Comparison of ENCODE assay signal across 13 cellular contexts in the genomic region with DNA sequence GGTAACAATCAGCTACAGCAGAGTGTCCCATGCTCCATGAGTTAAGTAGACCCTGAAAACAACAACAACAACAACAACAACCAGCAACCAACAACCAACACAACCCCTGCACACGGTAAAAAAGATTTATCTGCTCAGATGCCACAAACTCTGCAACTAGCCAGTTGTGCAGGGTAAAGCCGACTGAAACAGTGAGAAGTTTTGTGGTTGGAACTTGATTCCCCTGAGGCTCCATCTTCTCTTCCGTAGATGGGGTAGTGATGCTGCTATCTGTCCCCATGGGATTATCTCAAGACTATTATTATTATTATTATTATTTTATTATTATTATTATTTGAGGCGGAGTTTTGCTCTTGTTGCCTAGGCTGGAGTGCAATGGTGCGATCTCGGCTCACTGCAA.
DNase-seq lines count a peak whose midpoint lies in the region; ATAC-seq, FAIRE-seq and TF ChIP-seq lines count a peak whose summit lies in the region.
"Had no signal": no experiment of that assay in that cellular context is flagged by ENCODE, and none has a peak within 500 bp of the region (broad histone marks: within the 10 kb centered on the region; RNA-seq: fewer than 3 reads in every experiment).

No MANE protein-coding gene starts in this region.

- no peaks in the 10 kb centered on the region for H4K20me1 ChIP-seq in MM.1S (ENCODE audit: insufficient read depth, low read length)

- ATAC-seq in GM18498 (IDR thresholded peaks at IDR 0.05; ENCODE audit: unreplicated experiment): peak; percentile 44
- peak; percentile 60 for ATAC-seq in HG02973 (IDR thresholded peaks at IDR 0.05; ENCODE audit: unreplicated experiment)
- ATAC-seq: right cardiac atrium had no signal

- H3K9me3 ChIP-seq in MM.1S (replicated peaks; ENCODE audit: insufficient read depth, low read length): no peaks in the 10 kb centered on the region
- H3K9me3 ChIP-seq: left ventricle myocardium inferior had no signal

- peak overlapping the region; percentile 38 for H3K4me3 ChIP-seq in MM.1S (ENCODE audit: low read length)

- H3K27ac ChIP-seq in MM.1S (ENCODE audit: low read length): peak overlapping the region; percentile 66; the same call in 1 of the 2 replicates
- H3K27ac ChIP-seq: left ventricle myocardium inferior had no signal

- peak overlapping the region; percentile 78 for H3K4me2 ChIP-seq in MM.1S (ENCODE audit: low read depth, low read length)

- DNase-seq in GM20000 (ENCODE audit: low spot score) (peak; percentile 26), MM.1S (peak; percentile 40), epidermal melanocyte (ENCODE audit: insufficient read length, low spot score) (no peak), GOT3 (lab: John Stamatoyannopoulos, UW) (no peak), urothelium cell line (ENCODE audit: low spot score) (no peak), DMS153 treated with DMSO at 0.1 percent for 48 hours (lab: John Stamatoyannopoulos, UW; ENCODE audit: unreplicated experiment) (no peak)
- DNase-seq: activated gamma-delta T cell treated with Interleukin-2 at 50 U/mL for 16 hours, left ventricle myocardium inferior, NCI-H2081 treated with DMSO at 0.1 percent for 48 hours, right cardiac atrium, RPMI8226 had no signal

- H3K9me2 ChIP-seq in MM.1S (replicated peaks; ENCODE audit: insufficient read depth, low read length): no peaks in the 10 kb centered on the region

- H3F3A ChIP-seq in MM.1S (ENCODE audit: insufficient read depth, low read length): peaks cover 18% of the 10 kb centered on the region

- no peak overlapping the region for H3K9ac ChIP-seq in MM.1S (ENCODE audit: low read length)

- no peak for TF ChIP-seq CTCF in GM20000 (IDR thresholded peaks at IDR 0.05; ENCODE audit: extremely low read depth, missing control alignments)
- no peak for TF ChIP-seq CTCF in MM.1S (IDR thresholded peaks at IDR 0.05; ENCODE audit: low read length)

- H3K27me3 ChIP-seq in MM.1S (replicated peaks; ENCODE audit: insufficient read depth, low read length): peaks cover 48% of the 10 kb centered on the region

- peaks cover 20% of the 10 kb centered on the region for H3K4me1 ChIP-seq in MM.1S (ENCODE audit: low read length)

- no peaks in the 10 kb centered on the region for H3K79me2 ChIP-seq in MM.1S (ENCODE audit: low read length)

- H3K36me3 ChIP-seq in MM.1S (replicated peaks; ENCODE audit: insufficient read depth, low read length): no peaks in the 10 kb centered on the region
- H3K36me3 ChIP-seq: left ventricle myocardium inferior had no signal

- no peak for FAIRE-seq in urothelium cell line (lab: Jason Lieb, UNC)

- no peak overlapping the region for H2AFZ ChIP-seq in MM.1S (ENCODE audit: low read length)

Comparison
In these comparisons a context has a peak if more than half of its experiments do, and no peak if none do; other contexts are left out.
1. DNase-seq: peak in GM20000 (single experiment) and MM.1S (single experiment); none in epidermal melanocyte (single experiment), GOT3 (single experiment), urothelium cell line (single experiment) and DMS153 treated with DMSO at 0.1 percent for 48 hours (single experiment).